ENCODE assay signal across 1 cellular context in the genomic region with DNA sequence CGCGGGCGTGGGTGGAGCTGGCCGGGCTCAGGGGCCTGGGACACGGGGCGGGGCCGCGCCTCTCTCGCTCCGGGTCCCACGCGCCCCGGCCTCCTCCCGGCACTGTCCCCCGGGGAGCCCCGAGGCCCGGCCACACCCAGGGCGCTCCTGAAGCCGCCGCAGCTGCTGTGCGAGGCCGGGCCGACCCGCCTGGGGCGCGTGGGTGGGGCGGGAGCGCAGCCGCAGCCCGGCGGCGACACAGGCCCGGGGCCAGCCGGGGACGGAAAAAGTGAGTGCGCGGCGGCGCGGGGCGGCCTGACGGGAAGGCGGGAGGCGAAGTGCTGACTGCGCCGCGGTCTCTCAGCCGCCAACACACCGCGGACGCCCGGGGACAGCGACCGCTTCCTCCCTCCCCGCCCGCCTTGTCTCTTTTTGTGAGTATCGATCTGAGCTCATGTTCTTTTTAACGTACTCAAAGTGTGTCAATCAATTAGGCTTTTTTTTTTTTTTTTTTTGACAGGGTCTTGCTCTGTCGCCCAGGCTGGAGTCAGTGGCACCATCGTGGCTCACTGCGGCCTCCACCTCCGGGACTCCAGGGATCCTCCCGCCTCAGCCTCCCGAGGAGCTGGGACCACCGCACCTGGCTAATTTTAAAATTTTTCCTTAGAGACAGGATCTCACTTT.
TF ChIP-seq lines count a peak whose summit lies in the region.

No MANE protein-coding gene starts in this region.

TF ChIP-seq in GM23338, 12 proteins besides CTCF, POLR2A, EP300 and RAD21 (continued from another document):
- TF ChIP-seq, protein P1, sequence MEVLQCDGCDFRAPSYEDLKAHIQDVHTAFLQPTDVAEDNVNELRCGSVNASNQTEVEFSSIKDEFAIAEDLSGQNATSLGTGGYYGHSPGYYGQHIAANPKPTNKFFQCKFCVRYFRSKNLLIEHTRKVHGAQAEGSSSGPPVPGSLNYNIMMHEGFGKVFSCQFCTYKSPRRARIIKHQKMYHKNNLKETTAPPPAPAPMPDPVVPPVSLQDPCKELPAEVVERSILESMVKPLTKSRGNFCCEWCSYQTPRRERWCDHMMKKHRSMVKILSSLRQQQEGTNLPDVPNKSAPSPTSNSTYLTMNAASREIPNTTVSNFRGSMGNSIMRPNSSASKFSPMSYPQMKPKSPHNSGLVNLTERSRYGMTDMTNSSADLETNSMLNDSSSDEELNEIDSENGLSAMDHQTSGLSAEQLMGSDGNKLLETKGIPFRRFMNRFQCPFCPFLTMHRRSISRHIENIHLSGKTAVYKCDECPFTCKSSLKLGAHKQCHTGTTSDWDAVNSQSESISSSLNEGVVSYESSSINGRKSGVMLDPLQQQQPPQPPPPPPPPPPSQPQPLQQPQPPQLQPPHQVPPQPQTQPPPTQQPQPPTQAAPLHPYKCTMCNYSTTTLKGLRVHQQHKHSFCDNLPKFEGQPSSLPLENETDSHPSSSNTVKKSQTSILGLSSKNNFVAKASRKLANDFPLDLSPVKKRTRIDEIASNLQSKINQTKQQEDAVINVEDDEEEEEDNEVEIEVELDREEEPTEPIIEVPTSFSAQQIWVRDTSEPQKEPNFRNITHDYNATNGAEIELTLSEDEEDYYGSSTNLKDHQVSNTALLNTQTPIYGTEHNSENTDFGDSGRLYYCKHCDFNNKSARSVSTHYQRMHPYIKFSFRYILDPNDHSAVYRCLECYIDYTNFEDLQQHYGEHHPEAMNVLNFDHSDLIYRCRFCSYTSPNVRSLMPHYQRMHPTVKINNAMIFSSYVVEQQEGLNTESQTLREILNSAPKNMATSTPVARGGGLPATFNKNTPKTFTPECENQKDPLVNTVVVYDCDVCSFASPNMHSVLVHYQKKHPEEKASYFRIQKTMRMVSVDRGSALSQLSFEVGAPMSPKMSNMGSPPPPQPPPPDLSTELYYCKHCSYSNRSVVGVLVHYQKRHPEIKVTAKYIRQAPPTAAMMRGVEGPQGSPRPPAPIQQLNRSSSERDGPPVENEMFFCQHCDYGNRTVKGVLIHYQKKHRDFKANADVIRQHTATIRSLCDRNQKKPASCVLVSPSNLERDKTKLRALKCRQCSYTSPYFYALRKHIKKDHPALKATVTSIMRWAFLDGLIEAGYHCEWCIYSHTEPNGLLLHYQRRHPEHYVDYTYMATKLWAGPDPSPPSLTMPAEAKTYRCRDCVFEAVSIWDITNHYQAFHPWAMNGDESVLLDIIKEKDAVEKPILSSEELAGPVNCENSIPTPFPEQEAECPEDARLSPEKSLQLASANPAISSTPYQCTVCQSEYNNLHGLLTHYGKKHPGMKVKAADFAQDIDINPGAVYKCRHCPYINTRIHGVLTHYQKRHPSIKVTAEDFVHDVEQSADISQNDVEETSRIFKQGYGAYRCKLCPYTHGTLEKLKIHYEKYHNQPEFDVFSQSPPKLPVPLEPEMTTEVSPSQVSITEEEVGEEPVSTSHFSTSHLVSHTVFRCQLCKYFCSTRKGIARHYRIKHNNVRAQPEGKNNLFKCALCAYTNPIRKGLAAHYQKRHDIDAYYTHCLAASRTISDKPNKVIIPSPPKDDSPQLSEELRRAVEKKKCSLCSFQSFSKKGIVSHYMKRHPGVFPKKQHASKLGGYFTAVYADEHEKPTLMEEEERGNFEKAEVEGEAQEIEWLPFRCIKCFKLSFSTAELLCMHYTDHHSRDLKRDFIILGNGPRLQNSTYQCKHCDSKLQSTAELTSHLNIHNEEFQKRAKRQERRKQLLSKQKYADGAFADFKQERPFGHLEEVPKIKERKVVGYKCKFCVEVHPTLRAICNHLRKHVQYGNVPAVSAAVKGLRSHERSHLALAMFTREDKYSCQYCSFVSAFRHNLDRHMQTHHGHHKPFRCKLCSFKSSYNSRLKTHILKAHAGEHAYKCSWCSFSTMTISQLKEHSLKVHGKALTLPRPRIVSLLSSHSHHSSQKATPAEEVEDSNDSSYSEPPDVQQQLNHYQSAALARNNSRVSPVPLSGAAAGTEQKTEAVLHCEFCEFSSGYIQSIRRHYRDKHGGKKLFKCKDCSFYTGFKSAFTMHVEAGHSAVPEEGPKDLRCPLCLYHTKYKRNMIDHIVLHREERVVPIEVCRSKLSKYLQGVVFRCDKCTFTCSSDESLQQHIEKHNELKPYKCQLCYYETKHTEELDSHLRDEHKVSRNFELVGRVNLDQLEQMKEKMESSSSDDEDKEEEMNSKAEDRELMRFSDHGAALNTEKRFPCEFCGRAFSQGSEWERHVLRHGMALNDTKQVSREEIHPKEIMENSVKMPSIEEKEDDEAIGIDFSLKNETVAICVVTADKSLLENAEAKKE (CRISPR knock-in tag; IDR thresholded peaks at IDR 0.05) = no peak
- TF ChIP-seq, protein P2, sequence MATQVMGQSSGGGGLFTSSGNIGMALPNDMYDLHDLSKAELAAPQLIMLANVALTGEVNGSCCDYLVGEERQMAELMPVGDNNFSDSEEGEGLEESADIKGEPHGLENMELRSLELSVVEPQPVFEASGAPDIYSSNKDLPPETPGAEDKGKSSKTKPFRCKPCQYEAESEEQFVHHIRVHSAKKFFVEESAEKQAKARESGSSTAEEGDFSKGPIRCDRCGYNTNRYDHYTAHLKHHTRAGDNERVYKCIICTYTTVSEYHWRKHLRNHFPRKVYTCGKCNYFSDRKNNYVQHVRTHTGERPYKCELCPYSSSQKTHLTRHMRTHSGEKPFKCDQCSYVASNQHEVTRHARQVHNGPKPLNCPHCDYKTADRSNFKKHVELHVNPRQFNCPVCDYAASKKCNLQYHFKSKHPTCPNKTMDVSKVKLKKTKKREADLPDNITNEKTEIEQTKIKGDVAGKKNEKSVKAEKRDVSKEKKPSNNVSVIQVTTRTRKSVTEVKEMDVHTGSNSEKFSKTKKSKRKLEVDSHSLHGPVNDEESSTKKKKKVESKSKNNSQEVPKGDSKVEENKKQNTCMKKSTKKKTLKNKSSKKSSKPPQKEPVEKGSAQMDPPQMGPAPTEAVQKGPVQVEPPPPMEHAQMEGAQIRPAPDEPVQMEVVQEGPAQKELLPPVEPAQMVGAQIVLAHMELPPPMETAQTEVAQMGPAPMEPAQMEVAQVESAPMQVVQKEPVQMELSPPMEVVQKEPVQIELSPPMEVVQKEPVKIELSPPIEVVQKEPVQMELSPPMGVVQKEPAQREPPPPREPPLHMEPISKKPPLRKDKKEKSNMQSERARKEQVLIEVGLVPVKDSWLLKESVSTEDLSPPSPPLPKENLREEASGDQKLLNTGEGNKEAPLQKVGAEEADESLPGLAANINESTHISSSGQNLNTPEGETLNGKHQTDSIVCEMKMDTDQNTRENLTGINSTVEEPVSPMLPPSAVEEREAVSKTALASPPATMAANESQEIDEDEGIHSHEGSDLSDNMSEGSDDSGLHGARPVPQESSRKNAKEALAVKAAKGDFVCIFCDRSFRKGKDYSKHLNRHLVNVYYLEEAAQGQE (IDR thresholded peaks at IDR 0.05; ENCODE audit: unreplicated experiment) = no peak
- TF ChIP-seq ZNF114 (CRISPR knock-in tag; IDR thresholded peaks at IDR 0.05) (no peak), STAT1 (IDR thresholded peaks at IDR 0.05; ENCODE audit: unreplicated experiment) (no peak), CREB1 (CRISPR knock-in tag; IDR thresholded peaks at IDR 0.05; ENCODE audit: low read depth) (no peak), ZNF331 (CRISPR knock-in tag; IDR thresholded peaks at IDR 0.05; ENCODE audit: low read depth) (no peak), POLR2AphosphoS5 (IDR thresholded peaks at IDR 0.05; ENCODE audit: low read depth) (no peak), EZH2phosphoT487 (IDR thresholded peaks at IDR 0.05; ENCODE audit: unreplicated experiment) (no peak)
- TF ChIP-seq, protein P3, sequence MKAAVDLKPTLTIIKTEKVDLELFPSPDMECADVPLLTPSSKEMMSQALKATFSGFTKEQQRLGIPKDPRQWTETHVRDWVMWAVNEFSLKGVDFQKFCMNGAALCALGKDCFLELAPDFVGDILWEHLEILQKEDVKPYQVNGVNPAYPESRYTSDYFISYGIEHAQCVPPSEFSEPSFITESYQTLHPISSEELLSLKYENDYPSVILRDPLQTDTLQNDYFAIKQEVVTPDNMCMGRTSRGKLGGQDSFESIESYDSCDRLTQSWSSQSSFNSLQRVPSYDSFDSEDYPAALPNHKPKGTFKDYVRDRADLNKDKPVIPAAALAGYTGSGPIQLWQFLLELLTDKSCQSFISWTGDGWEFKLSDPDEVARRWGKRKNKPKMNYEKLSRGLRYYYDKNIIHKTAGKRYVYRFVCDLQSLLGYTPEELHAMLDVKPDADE (IDR thresholded peaks at IDR 0.05) = no peak
